ENCODE assay signal across 6 cellular contexts in genomic region chr17:10846636-10847035, GRCh38. TPM values are rescaled to one million over a fixed set of nuclear protein-coding genes. Genes with fewer than 3 reads are reported as not detected.
"Had no signal": no experiment of that assay in that cellular context is flagged by ENCODE, and none has a peak within 500 bp of the region (broad histone marks: within the 10 kb centered on the region; RNA-seq: fewer than 3 reads in every experiment).

No MANE protein-coding gene starts in this region.

RNA-seq across cellular contexts. Expression of gene PIRT, which starts 8.7 kb away (rescaled TPM):
- total RNA-seq: GM23248, H4, H7, HFFc6, HT1080 had no signal
- polyA plus RNA-seq: GM23248, IgD-negative memory B cell had no signal

RNA-seq across cellular contexts. Expression of gene TMEM238L, which starts 42.7 kb away (rescaled TPM):
- total RNA-seq: GM23248, H4, H7, HFFc6, HT1080 had no signal
- polyA plus RNA-seq: GM23248, IgD-negative memory B cell had no signal
